2 cellular contexts compared by ENCODE assay signal in genomic region chr14:93064411-93065271, GRCh38.
TF ChIP-seq lines count a peak whose summit lies in the region.

No MANE protein-coding gene starts in this region.

TF ChIP-seq in HEK293T, 16 proteins besides CTCF, POLR2A, EP300 and RAD21 (continued from another document):
- no peak for TF ChIP-seq PKNOX1 (IDR thresholded peaks at IDR 0.05)
- TF ChIP-seq HDGF (IDR thresholded peaks at IDR 0.05; ENCODE audit: borderline replicate concordance): no peak

TF ChIP-seq in HepG2, 621 proteins besides CTCF, POLR2A, EP300 and RAD21 (continued from another document):
- no peak for TF ChIP-seq ZNF687 (CRISPR knock-in tag; IDR thresholded peaks at IDR 0.05)
